Comparison of ENCODE assay signal across 9 cellular contexts in genomic region chr3:13192471-13193213, GRCh38.
A peak's percentile ranks its signal among the peaks of the same experiment; 100 is the strongest.
DNase-seq lines count a peak whose midpoint lies in the region; ATAC-seq and TF ChIP-seq lines count a peak whose summit lies in the region.
"Had no signal": no experiment of that assay in that cellular context is flagged by ENCODE, and none has a peak within 500 bp of the region (broad histone marks: within the 10 kb centered on the region; RNA-seq: fewer than 3 reads in every experiment).

No MANE protein-coding gene starts in this region.

- H3K4me1 Mint-ChIP-seq in endothelial cell (ENCODE audit: unreplicated experiment) = peaks cover 80% of the 10 kb centered on the region

- intact Hi-C loops in PC-3 (cut with micrococcal nuclease) (no loop called here), sigmoid colon (cut with DNase I) (no loop called here)

- no peak overlapping the region for H3K27ac Mint-ChIP-seq in endothelial cell (ENCODE audit: unreplicated experiment)

- H3K4me3 ChIP-seq in PC-3 (ENCODE audit: low read length) = no peak overlapping the region
- no peak overlapping the region for H3K4me3 ChIP-seq in sigmoid colon
- H3K4me3 ChIP-seq: psoas muscle had no signal

- peaks cover 9% of the 10 kb centered on the region for H3F3A ChIP-seq in PC-3 (ENCODE audit: low read length, unreplicated experiment)

- no peak overlapping the region for H3K4me2 ChIP-seq in PC-3 (ENCODE audit: low read length)

- 75 to 84% methylated on average over 16 of the region's 16 CpGs for WGBS in sigmoid colon, 2 donors

- H3K36me3 Mint-ChIP-seq in endothelial cell (ENCODE audit: low read depth, unreplicated experiment) = peaks cover 18% of the 10 kb centered on the region

- TF ChIP-seq CTCF in GM12872 (IDR thresholded peaks at IDR 0.05; ENCODE audit: insufficient read depth, low read depth, low read length) = peak; percentile 67
- TF ChIP-seq CTCF in PC-3 (conservative IDR thresholded peaks at IDR 0.05; ENCODE audit: low read depth, low read length) = peak; percentile 76
- peak; percentile 56 for TF ChIP-seq CTCF in endothelial cell (IDR thresholded peaks at IDR 0.05; ENCODE audit: unreplicated experiment)
- TF ChIP-seq CTCF in sigmoid colon (IDR thresholded peaks at IDR 0.05) = no peak

- H3K9me3 ChIP-seq in PC-3 (ENCODE audit: low read length) (no peaks in the 10 kb centered on the region), sigmoid colon (peaks cover 0 to 3% (median 0%) of the 10 kb centered on the region in 4 donors)
- H3K9me3 ChIP-seq: psoas muscle had no signal

- no peak overlapping the region for H3K9ac ChIP-seq in PC-3 (ENCODE audit: low read length)

- H2AFZ ChIP-seq in PC-3 (ENCODE audit: low read length) = no peak overlapping the region

- H3K36me3 ChIP-seq in PC-3 (ENCODE audit: low read depth, low read length) (no peaks in the 10 kb centered on the region), sigmoid colon (no peaks in the 10 kb centered on the region)

- peaks cover 62% of the 10 kb centered on the region for H3K4me1 ChIP-seq in PC-3 (ENCODE audit: insufficient read depth, low read length)
- H3K4me1 ChIP-seq in sigmoid colon = no peaks in the 10 kb centered on the region

- peaks cover 36% of the 10 kb centered on the region; the same call in 1 of the 2 replicates for H3K79me2 ChIP-seq in PC-3 (ENCODE audit: low read length)

- no peak overlapping the region for H3K4me3 Mint-ChIP-seq in endothelial cell (ENCODE audit: unreplicated experiment)

- POLR2A ChIA-PET in PC-3 (lab: Charles Lee; ENCODE audit: unreplicated experiment) = no interaction called here

- H3K27me3 Mint-ChIP-seq in endothelial cell (ENCODE audit: unreplicated experiment) = peaks cover 16% of the 10 kb centered on the region

- BruUV-seq in PC-3 (replicated peaks; lab: Mats Ljungman, UMichigan) = no TSS peak

- H3K27me3 ChIP-seq in PC-3 (ENCODE audit: low read length) (no peaks in the 10 kb centered on the region), sigmoid colon (peaks cover 0 to 31% (median 0%) of the 10 kb centered on the region in 3 donors)

- H3K9me3 Mint-ChIP-seq in endothelial cell (ENCODE audit: unreplicated experiment) = peaks cover 4% of the 10 kb centered on the region

- TF ChIP-seq POLR2A in sigmoid colon (IDR thresholded peaks at IDR 0.05) = no peak

- CTCF ChIA-PET in PC-3 (lab: Charles Lee) = no interaction called here

- no peaks in the 10 kb centered on the region for H3K9me2 ChIP-seq in PC-3 (replicated peaks; ENCODE audit: low read length)

- ATAC-seq in PC-3 = peak; percentile 27

- no peaks in the 10 kb centered on the region for H4K20me1 ChIP-seq in PC-3 (ENCODE audit: low read length)

- TF ChIP-seq EP300 in sigmoid colon (IDR thresholded peaks at IDR 0.05) = no peak

- peak; percentile 37 for DNase-seq in PC-3
- peak; percentile 51 for DNase-seq in endothelial cell (ENCODE audit: low spot score)
- DNase-seq in sigmoid colon = peak; percentile 50
- no peak for DNase-seq in GDM1 (lab: John Stamatoyannopoulos, UW)
- no peak for DNase-seq in NOMO-1 treated with DMSO at 0.1 percent for 48 hours (lab: John Stamatoyannopoulos, UW; ENCODE audit: unreplicated experiment)
- DNase-seq in putamen (ENCODE audit: low spot score) = no peak
- DNase-seq: NCI-H2029 treated with DMSO at 0.1 percent for 48 hours, psoas muscle had no signal

- H3K27ac ChIP-seq in PC-3 (ENCODE audit: low read length) (no peak overlapping the region), sigmoid colon (no peak overlapping the region)
- H3K27ac ChIP-seq: psoas muscle had no signal

Comparison
In these comparisons a context has a peak if more than half of its experiments do, and no peak if none do; other contexts are left out.
1. CTCF ChIP-seq: peak in GM12872 (single experiment), PC-3 (single experiment) and endothelial cell (single experiment); none in sigmoid colon (0 of 4).
2. DNase-seq: peak in PC-3 (single experiment), endothelial cell (single experiment) and sigmoid colon (single experiment); none in GDM1 (single experiment), NOMO-1 treated with DMSO at 0.1 percent for 48 hours (single experiment) and putamen (single experiment).